In the genomic region with DNA sequence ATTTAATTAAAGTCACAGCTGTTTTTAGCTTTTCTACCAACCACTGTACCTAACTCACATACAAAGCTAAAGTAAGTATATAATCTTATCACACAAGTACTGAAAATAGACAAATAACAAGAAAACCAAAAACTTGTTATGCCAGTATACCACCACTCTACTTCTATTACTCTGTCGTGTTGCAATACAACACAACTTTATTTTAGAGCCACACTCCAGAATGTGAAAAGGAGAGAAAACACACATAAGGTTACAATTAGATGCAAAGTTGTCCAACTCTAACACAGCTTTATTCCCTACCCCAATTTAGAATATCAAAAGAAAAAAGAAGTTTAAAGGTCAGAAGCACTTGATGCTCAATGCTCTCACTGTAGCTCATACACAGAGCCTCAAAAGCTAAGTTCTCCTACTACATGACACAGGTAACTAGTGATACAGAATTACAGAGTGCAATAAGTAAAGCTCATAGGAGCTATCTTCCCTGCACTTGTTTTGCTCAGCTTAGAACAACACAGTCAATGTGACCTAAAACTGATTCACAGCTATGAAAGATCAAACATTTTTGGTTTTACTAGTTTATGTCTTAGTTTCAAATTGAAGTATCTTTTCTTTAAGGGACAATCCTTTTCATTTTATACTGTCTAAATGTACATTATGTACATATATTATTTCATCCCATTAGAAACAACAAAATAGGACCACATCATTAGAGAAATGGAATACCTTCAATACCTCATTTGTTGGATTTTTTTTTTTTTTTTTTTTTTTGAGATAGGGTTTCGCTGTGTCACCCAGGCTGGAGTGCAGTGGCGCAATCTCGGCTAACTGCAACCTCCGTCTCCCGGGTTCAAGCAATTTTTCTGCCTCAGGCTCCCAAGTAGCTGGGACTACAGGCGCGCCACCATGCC, we compare ENCODE assay signal across 16 cellular contexts. TPM values are rescaled to one million over a fixed set of nuclear protein-coding genes. Genes with fewer than 3 reads are reported as not detected.
A peak's percentile ranks its signal among the peaks of the same experiment; 100 is the strongest.
DNase-seq lines count a peak whose midpoint lies in the region; ATAC-seq, FAIRE-seq and TF ChIP-seq lines count a peak whose summit lies in the region.
"Had no signal": no experiment of that assay in that cellular context is flagged by ENCODE, and none has a peak within 500 bp of the region (broad histone marks: within the 10 kb centered on the region; RNA-seq: fewer than 3 reads in every experiment).

No MANE protein-coding gene starts in this region.

- H3K36me3 ChIP-seq in CD4-positive, CD25-positive, alpha-beta regulatory T cell (ENCODE audit: control insufficient read depth, insufficient read depth, low read length), result peaks cover 8% of the 10 kb centered on the region
- H3K36me3 ChIP-seq in left lung, result no peaks in the 10 kb centered on the region
- H3K36me3 ChIP-seq: cardiac muscle cell, thoracic aorta had no signal

- no peaks in the 10 kb centered on the region for H3K27me3 Mint-ChIP-seq in CD4-positive, CD25-positive, alpha-beta regulatory T cell
- H3K27me3 Mint-ChIP-seq in WTC11 (ENCODE audit: low read depth), result no peaks in the 10 kb centered on the region

- no peaks in the 10 kb centered on the region for H3K9me3 Mint-ChIP-seq in CD4-positive, CD25-positive, alpha-beta regulatory T cell
- H3K9me3 Mint-ChIP-seq in WTC11, result no peaks in the 10 kb centered on the region
- H3K9me3 Mint-ChIP-seq: T-helper 1 cell treated with Interleukin-12 subunit alpha and Interleukin-12 subunit beta and Interleukin-4 antibody, amounts not matched to agents 30 μg/mL and 1 μg/mL, for 36 hours had no signal

- H3K4me3 ChIP-seq in CD4-positive, CD25-positive, alpha-beta regulatory T cell (ENCODE audit: low read depth, low read length), result peak overlapping the region; percentile 41
- no peak overlapping the region for H3K4me3 ChIP-seq in left lung
- H3K4me3 ChIP-seq: cardiac muscle cell, right lobe of liver, thoracic aorta had no signal

- CTCF ChIA-PET in WTC11 (lab: Charles Lee), result interaction anchor here (0.6 to 1.3 kb wide), 5 partner anchors 32 to 869 kb away, joined by 3 to 6 read pairs (median 4); no protein-coding TSS in a partner anchor

- peak overlapping the region in 3 of 4 donors; percentile 8 to 48 (median 13) for H3K4me3 Mint-ChIP-seq in CD4-positive, CD25-positive, alpha-beta regulatory T cell
- H3K4me3 Mint-ChIP-seq in WTC11, result no peak overlapping the region
- H3K4me3 Mint-ChIP-seq: T-helper 1 cell treated with Interleukin-12 subunit alpha and Interleukin-12 subunit beta and Interleukin-4 antibody, amounts not matched to agents 30 μg/mL and 1 μg/mL, for 36 hours had no signal

- peak; percentile 87 for FAIRE-seq in GM12892 (lab: Jason Lieb, UNC)
- FAIRE-seq: H1 had no signal

- POLR2A ChIA-PET in WTC11 (lab: Charles Lee), result interaction anchor here (0.7 kb wide), 1 partner anchor 1266 kb away, joined by 6 read pairs; no protein-coding TSS in a partner anchor

- TF ChIP-seq POLR2A in GM12892 (IDR thresholded peaks at IDR 0.05; ENCODE audit: low read depth, low read length), result no peak

- peaks cover 29% of the 10 kb centered on the region for H3K4me1 ChIP-seq in CD4-positive, CD25-positive, alpha-beta regulatory T cell (ENCODE audit: control insufficient read depth, insufficient read depth, low read length, poor library complexity, severe bottlenecking)
- peaks cover 0 to 50% of the 10 kb centered on the region in 2 donors for H3K4me1 ChIP-seq in left lung
- H3K4me1 ChIP-seq: right lobe of liver had no signal

- H3K4me1 Mint-ChIP-seq in CD4-positive, CD25-positive, alpha-beta regulatory T cell, result peaks cover 36 to 55% (median 48%) of the 10 kb centered on the region in 4 donors
- H3K4me1 Mint-ChIP-seq in WTC11, result peaks cover 24% of the 10 kb centered on the region

- no peaks in the 10 kb centered on the region for H3K9me3 ChIP-seq in CD4-positive, CD25-positive, alpha-beta regulatory T cell (ENCODE audit: control insufficient read depth in 2 of 2, low read length in 2 of 2)
- H3K9me3 ChIP-seq in left lung, result no peaks in the 10 kb centered on the region
- H3K9me3 ChIP-seq: thoracic aorta had no signal

- ATAC-seq in CD4-positive, CD25-positive, alpha-beta regulatory T cell (ENCODE audit: low read depth in 2 of 2), result peak; percentile 41 to 45
- ATAC-seq in left lung, result peak; percentile 42
- ATAC-seq in WTC11, result no peak
- ATAC-seq in HG03521 (IDR thresholded peaks at IDR 0.05; ENCODE audit: unreplicated experiment), result no peak
- ATAC-seq: esophagus mucosa, right lobe of liver had no signal

- peak overlapping the region; percentile 22 to 61 (median 23) for H3K27ac Mint-ChIP-seq in CD4-positive, CD25-positive, alpha-beta regulatory T cell
- no peak overlapping the region for H3K27ac Mint-ChIP-seq in WTC11
- H3K27ac Mint-ChIP-seq: T-helper 1 cell treated with Interleukin-12 subunit alpha and Interleukin-12 subunit beta and Interleukin-4 antibody, amounts not matched to agents 30 μg/mL and 1 μg/mL, for 36 hours had no signal

- DNase-seq in CD4-positive, CD25-positive, alpha-beta regulatory T cell, result peak in 1 of 3 donors; percentile 13
- DNase-seq in GM12892 (ENCODE audit: insufficient read length) (no peak), left lung (no peak), NAMALWA (ENCODE audit: low spot score) (no peak), DMS114 treated with DMSO at 0.1 percent for 48 hours (lab: John Stamatoyannopoulos, UW; ENCODE audit: unreplicated experiment) (no peak), WTC11 (ENCODE audit: low spot score) (no peak)
- DNase-seq: activated CD8-positive, alpha-beta memory T cell treated with anti-CD3 and anti-CD28 coated beads, Interleukin-2, amount 50 U/mL, for 48 hours; NCI-H146; right lobe of liver had no signal

- intact Hi-C loops in left lung (cut with DNase I), result no loop called here

- no peaks in the 10 kb centered on the region for H3K27me3 ChIP-seq in CD4-positive, CD25-positive, alpha-beta regulatory T cell (ENCODE audit: control insufficient read depth, insufficient read depth, low read length)
- H3K27me3 ChIP-seq in left lung, result no peaks in the 10 kb centered on the region
- H3K27me3 ChIP-seq: cardiac muscle cell, right lobe of liver had no signal

- no peak overlapping the region for H3K27ac ChIP-seq in CD4-positive, CD25-positive, alpha-beta regulatory T cell (ENCODE audit: insufficient read depth, low read length, poor library complexity, severe bottlenecking)
- H3K27ac ChIP-seq in VCaP, result peak overlapping the region; percentile 89
- H3K27ac ChIP-seq in left lung, result peak overlapping the region; percentile 14 to 16
- H3K27ac ChIP-seq: cardiac muscle cell, right lobe of liver, thoracic aorta had no signal

- TF ChIP-seq CTCF in VCaP (conservative IDR thresholded peaks at IDR 0.05) (no peak), left lung (IDR thresholded peaks at IDR 0.05) (no peak), WTC11 (IDR thresholded peaks at IDR 0.05) (no peak)

- H3K36me3 Mint-ChIP-seq in CD4-positive, CD25-positive, alpha-beta regulatory T cell, result peaks cover 15% of the 10 kb centered on the region
- no peaks in the 10 kb centered on the region for H3K36me3 Mint-ChIP-seq in WTC11

TF ChIP-seq in WTC11, 78 proteins besides CTCF, POLR2A, EP300 and RAD21 (continues in another document):
- TF ChIP-seq NFYB (CRISPR knock-in tag; conservative IDR thresholded peaks at IDR 0.05; ENCODE audit: low read depth), result no peak
- no peak for TF ChIP-seq CREM (CRISPR knock-in tag; IDR thresholded peaks at IDR 0.05)
- TF ChIP-seq, protein P1, sequence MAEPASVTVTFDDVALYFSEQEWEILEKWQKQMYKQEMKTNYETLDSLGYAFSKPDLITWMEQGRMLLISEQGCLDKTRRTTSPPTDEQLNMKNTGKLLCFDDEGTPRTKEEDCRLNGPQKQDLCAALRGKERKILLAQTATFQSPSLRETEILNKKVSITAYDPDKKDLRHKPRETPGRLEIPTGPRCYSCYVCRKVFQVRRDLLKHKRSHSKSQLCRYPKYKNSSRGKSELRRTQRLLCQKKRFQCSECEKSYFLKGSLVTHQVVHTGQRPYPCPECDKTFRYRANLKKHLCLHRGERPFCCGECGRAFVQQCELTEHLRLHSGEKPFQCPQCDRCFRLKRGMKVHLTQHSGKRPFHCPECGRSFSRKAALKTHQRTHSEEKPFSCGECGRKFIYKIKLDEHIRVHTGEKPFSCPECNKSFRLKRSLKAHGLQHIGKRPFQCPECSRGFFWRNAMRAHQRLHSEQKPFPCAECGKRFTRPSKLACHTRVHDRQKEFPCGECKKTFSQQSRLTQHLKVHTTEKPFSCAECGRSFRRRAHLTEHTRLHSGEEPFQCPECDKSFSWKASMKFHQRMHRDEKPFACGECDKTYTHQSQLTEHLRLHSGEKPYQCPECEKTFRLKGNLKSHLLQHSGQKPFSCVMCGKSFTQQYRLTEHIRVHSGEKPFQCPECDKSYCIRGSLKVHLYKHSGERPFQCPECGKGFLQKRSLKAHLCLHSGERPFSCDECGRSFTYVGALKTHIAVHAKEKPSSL (CRISPR knock-in tag; conservative IDR thresholded peaks at IDR 0.05), result no peak
- TF ChIP-seq, protein P2, sequence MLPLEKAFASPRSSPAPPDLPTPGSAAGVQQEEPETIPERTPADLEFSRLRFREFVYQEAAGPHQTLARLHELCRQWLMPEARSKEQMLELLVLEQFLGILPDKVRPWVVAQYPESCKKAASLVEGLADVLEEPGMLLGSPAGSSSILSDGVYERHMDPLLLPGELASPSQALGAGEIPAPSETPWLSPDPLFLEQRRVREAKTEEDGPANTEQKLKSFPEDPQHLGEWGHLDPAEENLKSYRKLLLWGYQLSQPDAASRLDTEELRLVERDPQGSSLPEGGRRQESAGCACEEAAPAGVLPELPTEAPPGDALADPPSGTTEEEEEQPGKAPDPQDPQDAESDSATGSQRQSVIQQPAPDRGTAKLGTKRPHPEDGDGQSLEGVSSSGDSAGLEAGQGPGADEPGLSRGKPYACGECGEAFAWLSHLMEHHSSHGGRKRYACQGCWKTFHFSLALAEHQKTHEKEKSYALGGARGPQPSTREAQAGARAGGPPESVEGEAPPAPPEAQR (CRISPR knock-in tag; IDR thresholded peaks at IDR 0.05), result no peak
- TF ChIP-seq, protein P3, sequence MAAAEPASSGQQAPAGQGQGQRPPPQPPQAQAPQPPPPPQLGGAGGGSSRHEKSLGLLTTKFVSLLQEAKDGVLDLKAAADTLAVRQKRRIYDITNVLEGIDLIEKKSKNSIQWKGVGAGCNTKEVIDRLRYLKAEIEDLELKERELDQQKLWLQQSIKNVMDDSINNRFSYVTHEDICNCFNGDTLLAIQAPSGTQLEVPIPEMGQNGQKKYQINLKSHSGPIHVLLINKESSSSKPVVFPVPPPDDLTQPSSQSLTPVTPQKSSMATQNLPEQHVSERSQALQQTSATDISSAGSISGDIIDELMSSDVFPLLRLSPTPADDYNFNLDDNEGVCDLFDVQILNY (CRISPR knock-in tag; IDR thresholded peaks at IDR 0.05), result no peak
- no peak for TF ChIP-seq TEAD4 (CRISPR knock-in tag; IDR thresholded peaks at IDR 0.05)

RNA-seq across cellular contexts. Expression of gene EYA3, which starts 29.2 kb away (rescaled TPM):
- total RNA-seq in CD4-positive, CD25-positive, alpha-beta regulatory T cell, result 18.5 TPM
- polyA plus RNA-seq in CD4-positive, CD25-positive, alpha-beta regulatory T cell, result 1 to 10 TPM; 3.0 to 5.6 (median 3.7) TPM
- 20.2 TPM for polyA plus RNA-seq in GM12892 (2012; ENCODE audit: missing spikeins)
- total RNA-seq in left lung (10 to 100 TPM; 22.9 to 28.4 TPM), WTC11 (2021) (27.4 to 29.4 TPM (median 28.1 TPM) in 3 replicates)

Comparison
In these comparisons a context has a peak if more than half of its experiments do, and no peak if none do; other contexts are left out.
1. ATAC-seq: peak in CD4-positive, CD25-positive, alpha-beta regulatory T cell (2 of 2) and left lung (single experiment); none in WTC11 (single experiment) and HG03521 (single experiment).